In genomic region chr5:2258861-2259260, GRCh38 we compare ENCODE assay signal across 21 cellular contexts.
DNase-seq lines count a peak whose midpoint lies in the region; ATAC-seq and TF ChIP-seq lines count a peak whose summit lies in the region.
"Had no signal": no experiment of that assay in that cellular context is flagged by ENCODE, and none has a peak within 500 bp of the region (broad histone marks: within the 10 kb centered on the region; RNA-seq: fewer than 3 reads in every experiment).

No MANE protein-coding gene starts in this region.

- DNase-seq in chondrocyte (ENCODE audit: low spot score) (peak; percentile 43), neural progenitor cell (ENCODE audit: low spot score) (no peak), vagina (ENCODE audit: extremely low spot score in 2 of 2) (peak; percentile 67 to 75), SW480 (ENCODE audit: low spot score) (no peak), foreskin keratinocyte (no peak)
- DNase-seq: C1 segment of cervical spinal cord; CD4-positive, CD25-positive, alpha-beta regulatory T cell; CD8-positive, alpha-beta memory T cell; COR-L47; DMS 273 treated with DMSO at 0.1 percent for 48 hours; DMS53; DND-41; EL; IMR-90 had no signal

- H3K36me3 ChIP-seq in BLaER1: no peaks in the 10 kb centered on the region
- H3K36me3 ChIP-seq in neural progenitor cell: no peaks in the 10 kb centered on the region
- H3K36me3 ChIP-seq in vagina: no peaks in the 10 kb centered on the region

- no peak overlapping the region for H2AFZ ChIP-seq in neural progenitor cell (replicated peaks)
- H2AFZ ChIP-seq: GM23338 had no signal

- TF ChIP-seq CTCF in chondrocyte (IDR thresholded peaks at IDR 0.05) (no peak), neural progenitor cell (IDR thresholded peaks at IDR 0.05) (no peak), vagina (IDR thresholded peaks at IDR 0.05) (no peak), foreskin keratinocyte (conservative IDR thresholded peaks at IDR 0.05) (no peak)

- H3K27me3 Mint-ChIP-seq in chondrocyte (ENCODE audit: low read depth) (peaks cover 3% of the 10 kb centered on the region), neural progenitor cell (ENCODE audit: insufficient read depth, low read depth) (peaks cover 16% of the 10 kb centered on the region)
- H3K27me3 Mint-ChIP-seq: CD4-positive, CD25-positive, alpha-beta regulatory T cell had no signal

- H3K9ac ChIP-seq in BLaER1 (no peak overlapping the region), neural progenitor cell (no peak overlapping the region)

- intact Hi-C loops in vagina (cut with DNase I): no loop called here

- ATAC-seq in GM18870 (IDR thresholded peaks at IDR 0.05; ENCODE audit: unreplicated experiment): no peak
- ATAC-seq in foreskin keratinocyte: no peak
- ATAC-seq: A549, GM12878, GM23338, K562 had no signal

- no peaks in the 10 kb centered on the region for H4K20me1 ChIP-seq in BLaER1
- H4K20me1 ChIP-seq in neural progenitor cell (ENCODE audit: low read depth): no peaks in the 10 kb centered on the region

- H3F3A ChIP-seq in neural progenitor cell (ENCODE audit: low read depth): no peaks in the 10 kb centered on the region

- H3K27me3 ChIP-seq in BLaER1: peaks cover 1% of the 10 kb centered on the region; the same call in 1 of the 2 replicates
- H3K27me3 ChIP-seq in neural progenitor cell: no peaks in the 10 kb centered on the region
- no peaks in the 10 kb centered on the region for H3K27me3 ChIP-seq in vagina
- no peaks in the 10 kb centered on the region for H3K27me3 ChIP-seq in foreskin keratinocyte

- H3K4me1 Mint-ChIP-seq in chondrocyte (ENCODE audit: low read depth) (no peaks in the 10 kb centered on the region), neural progenitor cell (peaks cover 28% of the 10 kb centered on the region)

- no peak overlapping the region for H3K4me3 ChIP-seq in BLaER1
- H3K4me3 ChIP-seq in neural progenitor cell: no peak overlapping the region
- no peak overlapping the region for H3K4me3 ChIP-seq in vagina
- H3K4me3 ChIP-seq: A549, GM12878, GM23338, K562 had no signal

- H3K4me3 Mint-ChIP-seq in chondrocyte (ENCODE audit: unreplicated experiment): no peak overlapping the region
- no peak overlapping the region for H3K4me3 Mint-ChIP-seq in neural progenitor cell
- H3K4me3 Mint-ChIP-seq: CD4-positive, CD25-positive, alpha-beta regulatory T cell; GM23338 had no signal

- H3K4me2 ChIP-seq in BLaER1 (peak overlapping the region; percentile 82), neural progenitor cell (no peak overlapping the region)
- H3K4me2 ChIP-seq: A549, GM23338 had no signal

- H3K9me3 ChIP-seq in BLaER1 (no peaks in the 10 kb centered on the region), neural progenitor cell (ENCODE audit: low read depth) (no peaks in the 10 kb centered on the region), vagina (no peaks in the 10 kb centered on the region)
- H3K9me3 ChIP-seq: A549 had no signal

- H3K27ac Mint-ChIP-seq in chondrocyte (ENCODE audit: unreplicated experiment) (no peak overlapping the region), neural progenitor cell (peak overlapping the region; percentile 5)
- H3K27ac Mint-ChIP-seq: CD4-positive, CD25-positive, alpha-beta regulatory T cell; CD8-positive, alpha-beta memory T cell; GM23338 had no signal

- H3K79me2 ChIP-seq in neural progenitor cell (ENCODE audit: low read depth): no peaks in the 10 kb centered on the region

- H3K27ac ChIP-seq in BLaER1 (no peak overlapping the region), neural progenitor cell (no peak overlapping the region), vagina (no peak overlapping the region), foreskin keratinocyte (no peak overlapping the region)
- H3K27ac ChIP-seq: 22Rv1, A549 had no signal

- H3K9me3 Mint-ChIP-seq in chondrocyte (ENCODE audit: low read depth): no peaks in the 10 kb centered on the region
- H3K9me3 Mint-ChIP-seq in neural progenitor cell: no peaks in the 10 kb centered on the region
- H3K9me3 Mint-ChIP-seq: GM23338 had no signal

- H3K36me3 Mint-ChIP-seq in chondrocyte (ENCODE audit: low read depth) (no peaks in the 10 kb centered on the region), neural progenitor cell (no peaks in the 10 kb centered on the region)
- H3K36me3 Mint-ChIP-seq: CD4-positive, CD25-positive, alpha-beta regulatory T cell; CD8-positive, alpha-beta memory T cell had no signal

- H3K4me1 ChIP-seq in BLaER1 (peaks cover 64% of the 10 kb centered on the region), neural progenitor cell (no peaks in the 10 kb centered on the region), vagina (no peaks in the 10 kb centered on the region), foreskin keratinocyte (no peaks in the 10 kb centered on the region)
- H3K4me1 ChIP-seq: A549 had no signal

- TF ChIP-seq POLR2A in vagina (IDR thresholded peaks at IDR 0.05): no peak

Comparison
In these comparisons a context has a peak if more than half of its experiments do, and no peak if none do; other contexts are left out.
1. DNase-seq: peak in chondrocyte (single experiment) and vagina (2 of 2); none in neural progenitor cell (single experiment), SW480 (single experiment) and foreskin keratinocyte (0 of 2).